Comparison of ENCODE assay signal across 1 cellular context in genomic region chr2:20567159-20567925, GRCh38.
TF ChIP-seq lines count a peak whose summit lies in the region.

No MANE protein-coding gene starts in this region.

TF ChIP-seq in K562, 482 proteins besides CTCF, POLR2A, EP300 and RAD21 (continued from another document):
- no peak for TF ChIP-seq ZBTB2 (IDR thresholded peaks at IDR 0.05)
- TF ChIP-seq MAFF (IDR thresholded peaks at IDR 0.05; ENCODE audit: low read length): no peak
- TF ChIP-seq RBM15 (IDR thresholded peaks at IDR 0.05; ENCODE audit: insufficient read depth, low read length): no peak
- no peak for TF ChIP-seq NR2C2 (CRISPR knock-in tag; IDR thresholded peaks at IDR 0.05)
- 0 out of 2 replicates have a peak, but pooled peaks have one; percentile 32 for TF ChIP-seq NR2C2 (tag; IDR thresholded peaks at IDR 0.05)
- no peak for TF ChIP-seq RFX1 (IDR thresholded peaks at IDR 0.05)
- TF ChIP-seq ASH1L (IDR thresholded peaks at IDR 0.05; ENCODE audit: borderline replicate concordance, low read depth, partially characterized antibody): no peak
- no peak for TF ChIP-seq FOXJ2 (tag; IDR thresholded peaks at IDR 0.05)
